In genomic region chr4:118742050-118742449, GRCh38 we compare ENCODE assay signal across 24 cellular contexts. TPM values are rescaled to one million over a fixed set of nuclear protein-coding genes. Genes with fewer than 3 reads are reported as not detected.
DNase-seq lines count a peak whose midpoint lies in the region; TF ChIP-seq lines count a peak whose summit lies in the region.
"Had no signal": no experiment of that assay in that cellular context is flagged by ENCODE, and none has a peak within 500 bp of the region (broad histone marks: within the 10 kb centered on the region; RNA-seq: fewer than 3 reads in every experiment).

No MANE protein-coding gene starts in this region.

- intact Hi-C loops in ascending aorta (cut with DNase I), result loop anchor here (1.0 to 10.0 kb wide), 2 partner anchors 227 to 543 kb away; no protein-coding TSS in a partner anchor
- intact Hi-C loops in Calu3 (cut with micrococcal nuclease; ENCODE audit: unreplicated experiment), result no loop called here

- H3K9me3 Mint-ChIP-seq in HFFc6 (no peaks in the 10 kb centered on the region), Calu3 (ENCODE audit: low read depth, unreplicated experiment) (no peaks in the 10 kb centered on the region), endothelial cell (ENCODE audit: unreplicated experiment) (no peaks in the 10 kb centered on the region)
- H3K9me3 Mint-ChIP-seq: activated CD4-positive, alpha-beta T cell treated with anti-CD3 and anti-CD28 coated beads, Interleukin-2, amount 10 ng/mL, durations not matched to agents 24 days and 14 days; activated naive CD8-positive, alpha-beta T cell treated with anti-CD3 and anti-CD28 coated beads, Interleukin-2, amount 50 U/mL, for 24 hours; activated T-cell treated with anti-CD3 and anti-CD28 coated beads, Interleukin-2, amount 50 U/mL, for 4 hours; brain; CD8-positive, alpha-beta T cell; naive thymus-derived CD8-positive, alpha-beta T cell had no signal

- H3K4me3 Mint-ChIP-seq in HFFc6 (peak overlapping the region; percentile 25; the same call in 1 of the 2 replicates), Calu3 (ENCODE audit: low read depth, unreplicated experiment) (no peak overlapping the region), endothelial cell (ENCODE audit: unreplicated experiment) (no peak overlapping the region)
- H3K4me3 Mint-ChIP-seq: activated CD4-positive, alpha-beta T cell treated with anti-CD3 and anti-CD28 coated beads, Interleukin-2, amount 10 ng/mL, durations not matched to agents 24 days and 14 days; activated naive CD8-positive, alpha-beta T cell treated with anti-CD3 and anti-CD28 coated beads, Interleukin-2, amount 50 U/mL, for 24 hours; activated T-cell treated with anti-CD3 and anti-CD28 coated beads, Interleukin-2, amount 50 U/mL, for 4 hours; brain; CD8-positive, alpha-beta T cell; naive thymus-derived CD8-positive, alpha-beta T cell had no signal

- H3K27me3 Mint-ChIP-seq in HFFc6 (ENCODE audit: insufficient read depth) (peaks cover 9% of the 10 kb centered on the region), Calu3 (ENCODE audit: unreplicated experiment) (no peaks in the 10 kb centered on the region), endothelial cell (ENCODE audit: unreplicated experiment) (peaks cover 2% of the 10 kb centered on the region)
- H3K27me3 Mint-ChIP-seq: activated CD4-positive, alpha-beta T cell treated with anti-CD3 and anti-CD28 coated beads, Interleukin-2, amount 10 ng/mL, durations not matched to agents 24 days and 14 days; activated naive CD8-positive, alpha-beta T cell treated with anti-CD3 and anti-CD28 coated beads, Interleukin-2, amount 50 U/mL, for 24 hours; brain; naive thymus-derived CD8-positive, alpha-beta T cell had no signal

- DNase-seq in HFFc6, result no peak
- DNase-seq in ascending aorta (ENCODE audit: low spot score in 2 of 2), result no peak
- DNase-seq in activated CD4-positive, alpha-beta T cell treated with anti-CD3 and anti-CD28 coated beads for 48 hours, result no peak
- DNase-seq in Calu3, result no peak
- no peak for DNase-seq in endothelial cell (ENCODE audit: low spot score)
- DNase-seq: activated CD4-positive, alpha-beta T cell treated with anti-CD3 and anti-CD28 coated beads, Interleukin-2, amount 10 ng/mL, durations not matched to agents 24 days and 14 days; activated naive CD8-positive, alpha-beta T cell treated with anti-CD3 and anti-CD28 coated beads, Interleukin-2, amount 50 U/mL, for 24 hours; activated T-cell treated with anti-CD3 and anti-CD28 coated beads, Interleukin-2, amount 50 U/mL, for 4 hours; CD8-positive, alpha-beta T cell; DMS 273 treated with DMSO at 0.1 percent for 48 hours; naive thymus-derived CD8-positive, alpha-beta T cell; NCI-H1436; NCI-H446 treated with DMSO at 0.1 percent for 48 hours; nucleus accumbens; PC-9; stimulated activated CD4-positive, alpha-beta T cell treated with anti-CD3 and anti-CD28 coated beads, Interleukin-4, amount 100 ng/mL, for 1 hour; substantia nigra; SW 1271; T-helper 9 cell had no signal

- H3K4me3 ChIP-seq in ascending aorta, result no peak overlapping the region
- H3K4me3 ChIP-seq in muscle layer of colon (ENCODE audit: low read depth in 1 of 2, low read length in 2 of 2), result no peak overlapping the region
- no peak overlapping the region for H3K4me3 ChIP-seq in stomach smooth muscle (ENCODE audit: low read length in 2 of 2)
- H3K4me3 ChIP-seq: PC-9 had no signal

- H3K36me3 ChIP-seq in ascending aorta, result peaks cover 44 to 48% of the 10 kb centered on the region in 2 donors
- H3K36me3 ChIP-seq in muscle layer of colon (ENCODE audit: insufficient read depth, low read length), result peaks cover 25% of the 10 kb centered on the region
- H3K36me3 ChIP-seq in stomach smooth muscle (ENCODE audit: control insufficient read depth in 2 of 2, insufficient read depth in 2 of 2, low read length in 2 of 2), result peaks cover 8 to 12% of the 10 kb centered on the region in 2 donors

- peaks cover 69% of the 10 kb centered on the region for H3K36me3 Mint-ChIP-seq in HFFc6 (ENCODE audit: low read depth)
- peaks cover 14% of the 10 kb centered on the region for H3K36me3 Mint-ChIP-seq in Calu3 (ENCODE audit: insufficient read depth, unreplicated experiment)
- H3K36me3 Mint-ChIP-seq in endothelial cell (ENCODE audit: low read depth, unreplicated experiment), result peaks cover 24% of the 10 kb centered on the region

- BruUV-seq in Calu3 (replicated peaks; lab: Mats Ljungman, UMichigan), result no TSS peak

- H3K4me1 Mint-ChIP-seq in HFFc6 (ENCODE audit: low read depth) (peaks cover 81% of the 10 kb centered on the region), Calu3 (ENCODE audit: low read depth, unreplicated experiment) (no peaks in the 10 kb centered on the region), endothelial cell (ENCODE audit: unreplicated experiment) (peaks cover 21% of the 10 kb centered on the region)
- H3K4me1 Mint-ChIP-seq: activated naive CD8-positive, alpha-beta T cell treated with anti-CD3 and anti-CD28 coated beads, Interleukin-2, amount 50 U/mL, for 24 hours had no signal

- H3K27ac ChIP-seq in ascending aorta, result peak overlapping the region; percentile 29 to 32
- H3K27ac ChIP-seq in muscle layer of colon (ENCODE audit: low read depth, low read length), result peak overlapping the region; percentile 78
- H3K27ac ChIP-seq in stomach smooth muscle (ENCODE audit: low read length), result peak overlapping the region; percentile 47
- H3K27ac ChIP-seq: HL-60, PC-9, VCaP had no signal

- H3K9me3 ChIP-seq in ascending aorta (no peaks in the 10 kb centered on the region), muscle layer of colon (ENCODE audit: low read length) (no peaks in the 10 kb centered on the region), stomach smooth muscle (ENCODE audit: control insufficient read depth in 2 of 2, low read length in 2 of 2) (no peaks in the 10 kb centered on the region)

- no peak overlapping the region for H3K9ac ChIP-seq in muscle layer of colon (ENCODE audit: low read length)
- peak overlapping the region in 1 of 2 donors; percentile 54 for H3K9ac ChIP-seq in stomach smooth muscle (ENCODE audit: low read length in 2 of 2)

- H3K27ac Mint-ChIP-seq in HFFc6, result peak overlapping the region; percentile 69
- no peak overlapping the region for H3K27ac Mint-ChIP-seq in Calu3 (ENCODE audit: unreplicated experiment)
- no peak overlapping the region for H3K27ac Mint-ChIP-seq in endothelial cell (ENCODE audit: unreplicated experiment)
- H3K27ac Mint-ChIP-seq: activated CD4-positive, alpha-beta T cell treated with anti-CD3 and anti-CD28 coated beads, Interleukin-2, amount 10 ng/mL, durations not matched to agents 24 days and 14 days; activated naive CD8-positive, alpha-beta T cell treated with anti-CD3 and anti-CD28 coated beads, Interleukin-2, amount 50 U/mL, for 24 hours; CD8-positive, alpha-beta T cell; naive thymus-derived CD8-positive, alpha-beta T cell had no signal

- CTCF ChIA-PET in Calu3 (lab: Charles Lee), result interaction anchor here (0.6 kb wide), 1 partner anchor 24 kb away, joined by 3 read pairs; no protein-coding TSS in a partner anchor

- peaks cover 0 to 14% of the 10 kb centered on the region in 2 donors for H3K4me1 ChIP-seq in ascending aorta
- peaks cover 71% of the 10 kb centered on the region for H3K4me1 ChIP-seq in muscle layer of colon (ENCODE audit: insufficient read depth, low read length)
- H3K4me1 ChIP-seq in stomach smooth muscle (ENCODE audit: control insufficient read depth, insufficient read depth, low read length), result peaks cover 19% of the 10 kb centered on the region

- TF ChIP-seq CTCF in HFFc6 (IDR thresholded peaks at IDR 0.05), result no peak
- TF ChIP-seq CTCF in ascending aorta (IDR thresholded peaks at IDR 0.05), result no peak
- TF ChIP-seq CTCF in Calu3 (IDR thresholded peaks at IDR 0.05; ENCODE audit: unreplicated experiment), result no peak
- no peak for TF ChIP-seq CTCF in endothelial cell (IDR thresholded peaks at IDR 0.05; ENCODE audit: unreplicated experiment)

- H3K27me3 ChIP-seq in ascending aorta (no peaks in the 10 kb centered on the region), muscle layer of colon (ENCODE audit: control insufficient read depth in 1 of 2, insufficient read depth in 2 of 2, low read length in 2 of 2) (no peaks in the 10 kb centered on the region), stomach smooth muscle (ENCODE audit: control insufficient read depth in 1 of 2, insufficient read depth in 2 of 2, low read length in 2 of 2) (no peaks in the 10 kb centered on the region)

RNA-seq across cellular contexts. Expression of gene METTL14, which starts 56.9 kb away (rescaled TPM):
- 10 to 100 TPM; 35.2 to 44.9 (median 39.5) TPM for total RNA-seq in HFFc6 (2021; fragmentation: NEBNext Ultra II Directional; extraction: Animal tissue kit (Norgen Biotek cat#: 25700))
- total RNA-seq in ascending aorta (2.4 TPM), Calu3 (2022) (26.1 and 36.4 TPM in 2 replicates), endothelial cell (ENCODE audit: unreplicated experiment) (45.0 TPM)
